Comparison of ENCODE assay signal across 2 cellular contexts in the genomic region with DNA sequence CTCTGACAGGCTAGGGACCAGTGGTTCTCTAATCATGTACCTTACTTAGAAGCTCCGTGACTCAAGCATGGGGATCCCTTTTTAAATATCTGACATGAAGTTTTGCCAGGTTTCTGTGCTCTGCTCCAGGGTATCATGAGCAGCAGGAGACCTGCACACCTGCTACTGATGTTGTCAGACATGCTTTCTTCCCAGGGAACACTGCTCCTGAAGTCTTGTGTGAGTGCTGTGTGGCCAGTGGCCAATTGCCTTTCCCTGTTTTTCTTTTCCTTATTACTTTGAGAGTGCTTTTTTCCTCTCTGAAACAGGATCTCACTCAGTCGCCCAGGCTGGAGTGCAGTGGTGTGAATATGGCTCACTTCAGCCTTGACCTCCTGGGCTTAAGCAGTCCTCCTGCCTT.
TF ChIP-seq lines count a peak whose summit lies in the region.

No MANE protein-coding gene starts in this region.

TF ChIP-seq in IMR-90, 13 proteins besides CTCF, POLR2A, EP300 and RAD21:
- TF ChIP-seq MAZ (IDR thresholded peaks at IDR 0.05; ENCODE audit: borderline replicate concordance, low read depth, low read length) (no peak), MAFK (IDR thresholded peaks at IDR 0.05; ENCODE audit: low read depth, low read length) (no peak), CHD1 (IDR thresholded peaks at IDR 0.05; ENCODE audit: low read depth, low read length) (no peak), RFX5 (IDR thresholded peaks at IDR 0.05; ENCODE audit: low read depth, low read length) (no peak), MXI1 (IDR thresholded peaks at IDR 0.05; ENCODE audit: borderline replicate concordance, low read depth, low read length) (no peak), CEBPB (IDR thresholded peaks at IDR 0.05; ENCODE audit: low read depth, low read length) (no peak), FOS (IDR thresholded peaks at IDR 0.05; ENCODE audit: low read depth, low read length) (no peak), NFE2L2 (IDR thresholded peaks at IDR 0.05; ENCODE audit: low read depth, low read length) (no peak), BHLHE40 (IDR thresholded peaks at IDR 0.05; ENCODE audit: low read depth, low read length) (no peak), RCOR1 (IDR thresholded peaks at IDR 0.05; ENCODE audit: insufficient replicate concordance, low read length) (no peak), SMC3 (IDR thresholded peaks at IDR 0.05; ENCODE audit: low read depth, low read length) (no peak)
- TF ChIP-seq, protein P1, sequence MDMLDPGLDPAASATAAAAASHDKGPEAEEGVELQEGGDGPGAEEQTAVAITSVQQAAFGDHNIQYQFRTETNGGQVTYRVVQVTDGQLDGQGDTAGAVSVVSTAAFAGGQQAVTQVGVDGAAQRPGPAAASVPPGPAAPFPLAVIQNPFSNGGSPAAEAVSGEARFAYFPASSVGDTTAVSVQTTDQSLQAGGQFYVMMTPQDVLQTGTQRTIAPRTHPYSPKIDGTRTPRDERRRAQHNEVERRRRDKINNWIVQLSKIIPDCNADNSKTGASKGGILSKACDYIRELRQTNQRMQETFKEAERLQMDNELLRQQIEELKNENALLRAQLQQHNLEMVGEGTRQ (IDR thresholded peaks at IDR 0.05; ENCODE audit: low read depth, low read length) = no peak
- TF ChIP-seq, protein P2, sequence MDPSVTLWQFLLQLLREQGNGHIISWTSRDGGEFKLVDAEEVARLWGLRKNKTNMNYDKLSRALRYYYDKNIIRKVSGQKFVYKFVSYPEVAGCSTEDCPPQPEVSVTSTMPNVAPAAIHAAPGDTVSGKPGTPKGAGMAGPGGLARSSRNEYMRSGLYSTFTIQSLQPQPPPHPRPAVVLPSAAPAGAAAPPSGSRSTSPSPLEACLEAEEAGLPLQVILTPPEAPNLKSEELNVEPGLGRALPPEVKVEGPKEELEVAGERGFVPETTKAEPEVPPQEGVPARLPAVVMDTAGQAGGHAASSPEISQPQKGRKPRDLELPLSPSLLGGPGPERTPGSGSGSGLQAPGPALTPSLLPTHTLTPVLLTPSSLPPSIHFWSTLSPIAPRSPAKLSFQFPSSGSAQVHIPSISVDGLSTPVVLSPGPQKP (IDR thresholded peaks at IDR 0.05; ENCODE audit: borderline replicate concordance, low read depth, low read length) = no peak

TF ChIP-seq in H1, 55 proteins besides CTCF, POLR2A, EP300 and RAD21:
- TF ChIP-seq SIN3A (conservative IDR thresholded peaks at IDR 0.05 in 1 of 2, IDR thresholded peaks at IDR 0.05 in 1 of 2; ENCODE audit: low read depth in 1 of 2, low read length in 2 of 2) (no peak), SRF (IDR thresholded peaks at IDR 0.05; ENCODE audit: low read depth, low read length) (no peak), ASH2L (IDR thresholded peaks at IDR 0.05; ENCODE audit: low read length) (no peak), MAFK (IDR thresholded peaks at IDR 0.05; ENCODE audit: low read depth, low read length) (no peak), JUND (IDR thresholded peaks at IDR 0.05; ENCODE audit: low read length) (no peak), GTF2F1 (IDR thresholded peaks at IDR 0.05; ENCODE audit: borderline replicate concordance, low read depth, low read length) (no peak)
- TF ChIP-seq, protein P3, sequence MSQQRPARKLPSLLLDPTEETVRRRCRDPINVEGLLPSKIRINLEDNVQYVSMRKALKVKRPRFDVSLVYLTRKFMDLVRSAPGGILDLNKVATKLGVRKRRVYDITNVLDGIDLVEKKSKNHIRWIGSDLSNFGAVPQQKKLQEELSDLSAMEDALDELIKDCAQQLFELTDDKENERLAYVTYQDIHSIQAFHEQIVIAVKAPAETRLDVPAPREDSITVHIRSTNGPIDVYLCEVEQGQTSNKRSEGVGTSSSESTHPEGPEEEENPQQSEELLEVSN (IDR thresholded peaks at IDR 0.05) = no peak
TF ChIP-seq in H1: peak in this region for 0.
